In the genomic region with DNA sequence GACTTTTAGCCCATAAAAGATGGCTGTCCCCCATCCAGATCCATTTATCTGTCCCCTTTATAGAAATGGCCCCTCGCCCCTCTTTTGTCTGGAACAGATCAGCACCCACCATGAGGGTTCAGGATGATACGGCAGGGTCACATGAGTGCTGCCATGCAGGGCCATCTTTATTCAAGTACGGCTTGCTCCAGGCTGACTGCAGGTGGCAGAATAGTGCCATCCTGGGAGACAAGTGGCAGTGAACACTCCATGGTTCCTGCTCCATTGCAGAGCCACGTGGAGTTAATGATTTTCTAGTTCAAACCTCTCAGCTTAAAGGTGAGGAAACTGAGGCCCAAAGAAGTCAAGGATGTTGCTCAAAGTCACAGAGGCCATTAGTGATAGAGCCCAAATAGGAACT, we compare ENCODE assay signal across 9 cellular contexts.
A peak's percentile ranks its signal among the peaks of the same experiment; 100 is the strongest.
DNase-seq lines count a peak whose midpoint lies in the region; ATAC-seq, FAIRE-seq and TF ChIP-seq lines count a peak whose summit lies in the region.
"Had no signal": no experiment of that assay in that cellular context is flagged by ENCODE, and none has a peak within 500 bp of the region (broad histone marks: within the 10 kb centered on the region; RNA-seq: fewer than 3 reads in every experiment).

No MANE protein-coding gene starts in this region.

- TF ChIP-seq EP300 in suprapubic skin (IDR thresholded peaks at IDR 0.05), result no peak

- peaks cover 10% of the 10 kb centered on the region for H3K4me1 Mint-ChIP-seq in GM23338

- H3K27ac ChIP-seq in GM23338 (ENCODE audit: low read depth) (no peak overlapping the region), SJCRH30 (no peak overlapping the region), suprapubic skin (no peak overlapping the region)

- H3K4me1 ChIP-seq in GM23338 (ENCODE audit: insufficient read depth), result no peaks in the 10 kb centered on the region; the same call in 1 of the 2 replicates
- no peaks in the 10 kb centered on the region for H3K4me1 ChIP-seq in SJCRH30
- no peaks in the 10 kb centered on the region for H3K4me1 ChIP-seq in suprapubic skin

- H3K27me3 ChIP-seq in BJ (ENCODE audit: control insufficient read depth, insufficient read depth, low read length) (peaks cover 2% of the 10 kb centered on the region; the same call in 1 of the 2 replicates), GM23338 (ENCODE audit: insufficient read depth) (no peaks in the 10 kb centered on the region), SJCRH30 (no peaks in the 10 kb centered on the region), suprapubic skin (peaks cover 35% of the 10 kb centered on the region)

- H2AFZ ChIP-seq in GM23338, result no peak overlapping the region

- DNase-seq in BJ (ENCODE audit: low read depth), result no peak
- peak; percentile 26 for DNase-seq in GM23338 (ENCODE audit: low spot score)
- peak; percentile 36 to 58 for DNase-seq in SJCRH30
- no peak for DNase-seq in suprapubic skin (ENCODE audit: low spot score in 2 of 2)
- no peak for DNase-seq in HuH-7.5 (ENCODE audit: low spot score)
- DNase-seq in LoVo (ENCODE audit: low spot score), result no peak
- DNase-seq in activated CD4-positive, alpha-beta T cell treated with anti-CD3 and anti-CD28 coated beads for 4 hours, result no peak
- DNase-seq: aorta had no signal

- ATAC-seq in GM23338, result peak; percentile 60

- no peaks in the 10 kb centered on the region for H3F3A ChIP-seq in GM23338 (replicated peaks; ENCODE audit: low read depth)

- H3K27me3 Mint-ChIP-seq in GM23338 (ENCODE audit: insufficient read depth, low read depth, poor library complexity), result peaks cover 2% of the 10 kb centered on the region

- FAIRE-seq in islet of Langerhans (lab: Jason Lieb, UNC), result peak; percentile 51

- H3K79me2 ChIP-seq in GM23338 (replicated peaks; ENCODE audit: insufficient read depth), result no peaks in the 10 kb centered on the region

- 54% methylated on average over 4 of the region's 4 CpGs for WGBS in suprapubic skin

- H3K4me2 ChIP-seq in GM23338, result no peak overlapping the region

- POLR2A ChIA-PET in BJ (lab: Charles Lee), result no interaction called here

- H4K20me1 ChIP-seq in GM23338 (replicated peaks; ENCODE audit: insufficient read depth), result no peaks in the 10 kb centered on the region

- no peaks in the 10 kb centered on the region for H3K36me3 Mint-ChIP-seq in GM23338 (ENCODE audit: low read depth)

- no peak overlapping the region for H3K4me3 ChIP-seq in BJ (ENCODE audit: low read depth, low read length)
- no peak overlapping the region for H3K4me3 ChIP-seq in GM23338
- H3K4me3 ChIP-seq in SJCRH30, result no peak overlapping the region
- H3K4me3 ChIP-seq in suprapubic skin, result no peak overlapping the region

- TF ChIP-seq CTCF in BJ (IDR thresholded peaks at IDR 0.05; ENCODE audit: insufficient read depth, low read depth, low read length) (peak; percentile 37), GM23338 (conservative IDR thresholded peaks at IDR 0.05; ENCODE audit: low read depth in 2 of 2) (peak; percentile 49 to 79), suprapubic skin (IDR thresholded peaks at IDR 0.05) (no peak)

- no peak overlapping the region for H3K4me3 Mint-ChIP-seq in GM23338

- no peak overlapping the region for H3K27ac Mint-ChIP-seq in GM23338

- TF ChIP-seq POLR2A in suprapubic skin (IDR thresholded peaks at IDR 0.05), result no peak

- H3K9me2 ChIP-seq in GM23338 (ENCODE audit: insufficient read depth), result 0 out of 2 replicates have a peak, but pooled peaks cover 4% of the 10 kb centered on the region

- H3K9me3 ChIP-seq in SJCRH30 (replicated peaks), result no peaks in the 10 kb centered on the region
- no peaks in the 10 kb centered on the region for H3K9me3 ChIP-seq in suprapubic skin

- CTCF ChIA-PET in BJ (lab: Yijun Ruan, JAX), result interaction anchor here (0.9 to 1.9 kb wide), 6 partner anchors 13 to 540 kb away, joined by 3 to 11 read pairs (median 4); no protein-coding TSS in a partner anchor

- no peaks in the 10 kb centered on the region for H3K36me3 ChIP-seq in BJ (ENCODE audit: control insufficient read depth, insufficient read depth, low read length)
- H3K36me3 ChIP-seq in GM23338 (ENCODE audit: insufficient read depth), result no peaks in the 10 kb centered on the region
- no peaks in the 10 kb centered on the region for H3K36me3 ChIP-seq in SJCRH30
- no peaks in the 10 kb centered on the region for H3K36me3 ChIP-seq in suprapubic skin

- no peaks in the 10 kb centered on the region for H3K9me3 Mint-ChIP-seq in GM23338

TF ChIP-seq in GM23338, 12 proteins besides CTCF, POLR2A, EP300 and RAD21:
- TF ChIP-seq ZNF114 (CRISPR knock-in tag; IDR thresholded peaks at IDR 0.05) (no peak), EZH2phosphoT487 (IDR thresholded peaks at IDR 0.05; ENCODE audit: unreplicated experiment) (no peak), REST (IDR thresholded peaks at IDR 0.05; ENCODE audit: unreplicated experiment) (no peak), CREB1 (CRISPR knock-in tag; IDR thresholded peaks at IDR 0.05; ENCODE audit: low read depth) (no peak)

Comparison
In these comparisons a context has a peak if more than half of its experiments do, and no peak if none do; other contexts are left out.
1. DNase-seq: peak in GM23338 (single experiment) and SJCRH30 (2 of 2); none in BJ (single experiment), suprapubic skin (0 of 2), HuH-7.5 (single experiment), LoVo (single experiment) and activated CD4-positive, alpha-beta T cell treated with anti-CD3 and anti-CD28 coated beads for 4 hours (0 of 2).
2. CTCF ChIP-seq: peak in BJ (single experiment) and GM23338 (2 of 2); none in suprapubic skin (0 of 2).